Comparison of ENCODE assay signal across 10 cellular contexts in the genomic region with DNA sequence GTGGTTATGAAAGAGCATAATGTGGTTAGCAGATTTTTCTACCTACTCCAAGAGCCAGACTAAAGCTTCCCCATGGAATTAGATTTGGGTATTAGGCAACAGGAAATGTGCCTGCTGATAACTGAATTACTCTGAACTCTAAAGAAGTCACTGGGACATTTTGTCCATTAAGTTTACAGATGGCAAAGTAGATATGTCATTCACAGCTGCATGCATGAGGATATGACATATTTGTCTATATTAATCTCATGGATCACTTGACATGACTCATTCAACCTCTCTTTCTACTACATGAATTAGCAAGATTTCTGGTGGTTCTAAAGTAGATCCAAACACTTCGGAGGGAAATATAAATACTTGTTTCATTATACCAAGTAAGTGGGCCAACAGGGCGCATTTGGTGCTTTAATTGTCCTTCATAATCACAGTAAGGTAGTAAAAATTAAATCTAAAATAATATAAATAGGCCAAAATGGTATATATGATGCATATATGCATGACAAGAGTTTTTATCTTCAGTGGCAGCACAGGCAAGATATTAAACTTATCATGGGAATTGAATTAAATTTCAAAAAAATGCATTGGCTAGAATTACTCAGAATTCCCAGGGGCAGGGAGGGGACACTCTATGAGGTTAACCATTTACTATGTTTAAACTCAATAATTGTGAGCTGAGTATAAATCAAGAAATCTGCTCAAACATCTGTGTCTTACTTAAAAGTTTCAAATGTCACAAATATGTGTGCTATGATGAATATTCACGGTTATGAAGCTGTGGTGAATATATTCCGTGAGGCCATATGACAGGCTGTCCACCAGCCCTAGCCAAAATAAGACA.
A peak's percentile ranks its signal among the peaks of the same experiment; 100 is the strongest.
DNase-seq lines count a peak whose midpoint lies in the region; ATAC-seq and TF ChIP-seq lines count a peak whose summit lies in the region.
"Had no signal": no experiment of that assay in that cellular context is flagged by ENCODE, and none has a peak within 500 bp of the region (broad histone marks: within the 10 kb centered on the region; RNA-seq: fewer than 3 reads in every experiment).

No MANE protein-coding gene starts in this region.

- no peaks in the 10 kb centered on the region for H3K4me1 Mint-ChIP-seq in activated T-cell treated with anti-CD3 and anti-CD28 coated beads, Interleukin-2, amount 50 U/mL, for 24 hours (ENCODE audit: low read depth)

- no peak overlapping the region for H3K4me3 ChIP-seq in RWPE2 (ENCODE audit: severe bottlenecking)
- no peak overlapping the region for H3K4me3 ChIP-seq in fibroblast of mammary gland (ENCODE audit: control insufficient read depth, low read depth, low read length)
- H3K4me3 ChIP-seq: cardiac muscle cell, pancreas had no signal

- no peaks in the 10 kb centered on the region for H3K9me3 Mint-ChIP-seq in activated T-cell treated with anti-CD3 and anti-CD28 coated beads, Interleukin-2, amount 50 U/mL, for 24 hours

- H3K4me1 ChIP-seq in RWPE2 (ENCODE audit: insufficient read depth, poor library complexity, severe bottlenecking): peaks cover 17% of the 10 kb centered on the region
- H3K4me1 ChIP-seq: pancreas had no signal

- peak; percentile 58 for DNase-seq in GM04504 (ENCODE audit: low read depth)
- DNase-seq in RWPE2 (ENCODE audit: low spot score): no peak
- peak; percentile 98 for DNase-seq in fibroblast of mammary gland (ENCODE audit: low read depth)
- peak; percentile 27 for DNase-seq in retina
- no peak for DNase-seq in islet precursor cell
- no peak for DNase-seq in activated T-cell treated with anti-CD3 and anti-CD28 coated beads, Interleukin-2, amount 50 U/mL, for 24 hours
- DNase-seq in stimulated activated naive CD4-positive, alpha-beta T cell treated with Interleukin-2 at 50 U/mL for 16 hours (lab: John Stamatoyannopoulos, UW): no peak
- DNase-seq: pancreas had no signal

- no peaks in the 10 kb centered on the region for H3K36me3 Mint-ChIP-seq in activated T-cell treated with anti-CD3 and anti-CD28 coated beads, Interleukin-2, amount 50 U/mL, for 24 hours (ENCODE audit: low read depth)

- H3K4me3 Mint-ChIP-seq in activated T-cell treated with anti-CD3 and anti-CD28 coated beads, Interleukin-2, amount 50 U/mL, for 24 hours: no peak overlapping the region

- no peaks in the 10 kb centered on the region for H3K9me3 ChIP-seq in RWPE2 (ENCODE audit: severe bottlenecking)
- H3K9me3 ChIP-seq: pancreas had no signal

- H3K27ac ChIP-seq in RWPE2 (ENCODE audit: poor library complexity, severe bottlenecking): peak overlapping the region; percentile 81
- H3K27ac ChIP-seq: cardiac muscle cell, pancreas had no signal

- no peaks in the 10 kb centered on the region for H3K27me3 ChIP-seq in RWPE2 (ENCODE audit: insufficient read depth, poor library complexity, severe bottlenecking)
- H3K27me3 ChIP-seq: cardiac muscle cell, pancreas had no signal

- no peaks in the 10 kb centered on the region for H3K36me3 ChIP-seq in RWPE2 (ENCODE audit: low read depth)
- H3K36me3 ChIP-seq: cardiac muscle cell, pancreas had no signal

- ATAC-seq in RWPE2 (ENCODE audit: low read depth): peak; percentile 97
- no peak for ATAC-seq in GM19397 (IDR thresholded peaks at IDR 0.05; ENCODE audit: unreplicated experiment)

- no peak for TF ChIP-seq CTCF in RWPE2 (IDR thresholded peaks at IDR 0.05; ENCODE audit: poor library complexity, severe bottlenecking)
- TF ChIP-seq CTCF in fibroblast of mammary gland (conservative IDR thresholded peaks at IDR 0.05; ENCODE audit: control insufficient read depth, insufficient read depth, low read depth, low read length): no peak

- no peaks in the 10 kb centered on the region for H3K27me3 Mint-ChIP-seq in activated T-cell treated with anti-CD3 and anti-CD28 coated beads, Interleukin-2, amount 50 U/mL, for 24 hours

- no peak overlapping the region for H3K27ac Mint-ChIP-seq in activated T-cell treated with anti-CD3 and anti-CD28 coated beads, Interleukin-2, amount 50 U/mL, for 24 hours

Comparison
In these comparisons a context has a peak if more than half of its experiments do, and no peak if none do; other contexts are left out.
1. DNase-seq: peak in GM04504 (single experiment), fibroblast of mammary gland (single experiment) and retina (single experiment); none in RWPE2 (single experiment), islet precursor cell (single experiment), activated T-cell treated with anti-CD3 and anti-CD28 coated beads, Interleukin-2, amount 50 U/mL, for 24 hours (single experiment) and stimulated activated naive CD4-positive, alpha-beta T cell treated with Interleukin-2 at 50 U/mL for 16 hours (single experiment).